In genomic region chr3:143002727-143003126, GRCh38 we compare ENCODE assay signal across 8 cellular contexts. TPM values are rescaled to one million over a fixed set of nuclear protein-coding genes. Genes with fewer than 3 reads are reported as not detected.
DNase-seq lines count a peak whose midpoint lies in the region; ATAC-seq and TF ChIP-seq lines count a peak whose summit lies in the region.

No MANE protein-coding gene starts in this region.

- peak overlapping the region; percentile 100 for H3K27ac Mint-ChIP-seq in GM23338

- peak overlapping the region; percentile 91; the same call in 1 of the 2 replicates for H3K27ac ChIP-seq in GM23338 (ENCODE audit: low read depth)
- H3K27ac ChIP-seq in SJCRH30, result peak overlapping the region; percentile 91
- H3K27ac ChIP-seq in gastrocnemius medialis, result peak overlapping the region; percentile 92 to 95 (median 94)

- peaks cover 27% of the 10 kb centered on the region for H4K20me1 ChIP-seq in GM23338 (replicated peaks; ENCODE audit: insufficient read depth)

- in situ Hi-C loops in gastrocnemius medialis (cut with MboI; ENCODE audit: low sequenced_read_pairs in 4 of 4), result loop anchor here in 1 of 4 donors (10.0 to 25.0 kb wide), 2 partner anchors 408 to 565 kb away; partner anchors contain the start of genes PLS1 and XRN1

- H2AFZ ChIP-seq in GM23338, result no peak overlapping the region

- H3K4me1 Mint-ChIP-seq in GM23338, result peaks cover 30% of the 10 kb centered on the region

- peak overlapping the region; percentile 88 for H3K4me3 ChIP-seq in GM23338
- H3K4me3 ChIP-seq in SJCRH30, result peak overlapping the region; percentile 95
- peak overlapping the region; percentile 98 for H3K4me3 ChIP-seq in fibroblast of mammary gland (ENCODE audit: control insufficient read depth, low read depth, low read length)
- H3K4me3 ChIP-seq in gastrocnemius medialis, result peak overlapping the region; percentile 65 to 95 (median 87)

- H3K4me2 ChIP-seq in GM23338, result peak overlapping the region; percentile 85

- H3K9me3 ChIP-seq in SJCRH30 (replicated peaks), result no peaks in the 10 kb centered on the region
- H3K9me3 ChIP-seq in gastrocnemius medialis, result no peaks in the 10 kb centered on the region

- ATAC-seq in GM23338 (no peak), gastrocnemius medialis (no peak)

- peaks cover 66% of the 10 kb centered on the region for H3K79me2 ChIP-seq in GM23338 (replicated peaks; ENCODE audit: insufficient read depth)

- H3K9me3 Mint-ChIP-seq in GM23338, result no peaks in the 10 kb centered on the region

- H3K36me3 Mint-ChIP-seq in GM23338 (ENCODE audit: low read depth), result no peaks in the 10 kb centered on the region; the same call in 1 of the 3 replicates

- H3K4me1 ChIP-seq in GM23338 (ENCODE audit: insufficient read depth), result peaks cover 21% of the 10 kb centered on the region
- H3K4me1 ChIP-seq in SJCRH30, result no peaks in the 10 kb centered on the region
- H3K4me1 ChIP-seq in gastrocnemius medialis, result peaks cover 53 to 54% of the 10 kb centered on the region in 2 donors

- H3K27me3 ChIP-seq in GM23338 (ENCODE audit: insufficient read depth) (no peaks in the 10 kb centered on the region), SJCRH30 (no peaks in the 10 kb centered on the region), gastrocnemius medialis (no peaks in the 10 kb centered on the region)

- TF ChIP-seq POLR2A in gastrocnemius medialis (IDR thresholded peaks at IDR 0.05), result no peak

- intact Hi-C loops in gastrocnemius medialis (cut with DNase I; ENCODE audit: low total_unique reads), result loop anchor here (5.0 kb wide), 2 partner anchors 425 to 555 kb away; partner anchors contain the start of genes ATR and XRN1

- DNase-seq in GM23338 (ENCODE audit: low spot score), result no peak
- peak in 1 of 2 experiments; percentile 10 for DNase-seq in SJCRH30
- no peak for DNase-seq in fibroblast of mammary gland (ENCODE audit: low read depth)
- no peak for DNase-seq in gastrocnemius medialis
- no peak for DNase-seq in SW 1271 (lab: John Stamatoyannopoulos, UW)
- DNase-seq in NCI-H187 treated with DMSO at 0.1 percent for 48 hours (lab: John Stamatoyannopoulos, UW), result no peak
- DNase-seq in H4 (ENCODE audit: low spot score), result no peak
- no peak for DNase-seq in GM19238 (ENCODE audit: insufficient read length, low spot score)

- no peaks in the 10 kb centered on the region for H3K9me2 ChIP-seq in GM23338 (ENCODE audit: insufficient read depth)

- peak overlapping the region; percentile 99 for H3K4me3 Mint-ChIP-seq in GM23338

- no peaks in the 10 kb centered on the region for H3K36me3 ChIP-seq in GM23338 (ENCODE audit: insufficient read depth)
- H3K36me3 ChIP-seq in SJCRH30, result no peaks in the 10 kb centered on the region
- no peaks in the 10 kb centered on the region for H3K36me3 ChIP-seq in gastrocnemius medialis

- 0 out of 2 replicates have a peak, but pooled peaks cover 4% of the 10 kb centered on the region for H3F3A ChIP-seq in GM23338 (replicated peaks; ENCODE audit: low read depth)

- peaks cover 11% of the 10 kb centered on the region for H3K27me3 Mint-ChIP-seq in GM23338 (ENCODE audit: insufficient read depth, low read depth, poor library complexity)

- no peak for TF ChIP-seq CTCF in GM23338 (conservative IDR thresholded peaks at IDR 0.05; ENCODE audit: low read depth in 2 of 2)
- TF ChIP-seq CTCF in fibroblast of mammary gland (conservative IDR thresholded peaks at IDR 0.05; ENCODE audit: control insufficient read depth, insufficient read depth, low read depth, low read length), result no peak
- no peak for TF ChIP-seq CTCF in gastrocnemius medialis (IDR thresholded peaks at IDR 0.05 in 4 of 5, conservative IDR thresholded peaks at IDR 0.05 in 1 of 5)

TF ChIP-seq in GM23338, 12 proteins besides CTCF, POLR2A, EP300 and RAD21 (continues in another document):
- TF ChIP-seq ZNF462 (CRISPR knock-in tag; IDR thresholded peaks at IDR 0.05), result no peak
- TF ChIP-seq EZH2phosphoT487 (IDR thresholded peaks at IDR 0.05; ENCODE audit: unreplicated experiment), result no peak
- TF ChIP-seq NANOG (IDR thresholded peaks at IDR 0.05; ENCODE audit: borderline replicate concordance), result no peak
- TF ChIP-seq EZH2 (IDR thresholded peaks at IDR 0.05; ENCODE audit: low read depth, unreplicated experiment), result no peak

RNA-seq across cellular contexts. Expression of gene U2SURP, which starts 1.4 kb away (rescaled TPM):
- total RNA-seq in GM23338 (2014; rRNA removed; shearing (Covaris generic)), result 108 and 116 TPM in 2 replicates
- polyA plus RNA-seq in GM23338 (2016; fragmentation: Nextera tagmentation; extraction: Ambion mirVana), result 339 and 372 TPM in 2 replicates
- 139 and 177 TPM in 2 replicates for total RNA-seq in SJCRH30 (2014; rRNA removed; shearing (Covaris generic))
- 10 to 100 TPM; 43.2 to 63.7 (median 43.9) TPM for total RNA-seq in gastrocnemius medialis
- total RNA-seq in H4 (2014; rRNA removed; shearing (Covaris generic)), result 61.7 and 90.0 TPM in 2 replicates

RNA-seq across cellular contexts. Expression of gene PAQR9, which starts 39.3 kb away (rescaled TPM):
- total RNA-seq in GM23338 (2014; rRNA removed; shearing (Covaris generic)), result 2.0 and 2.3 TPM in 2 replicates
- polyA plus RNA-seq in GM23338 (2016; fragmentation: Nextera tagmentation; extraction: Ambion mirVana), result 2.0 and 2.2 TPM in 2 replicates
- 0.16 and 0.30 TPM in 2 replicates for total RNA-seq in SJCRH30 (2014; rRNA removed; shearing (Covaris generic))
- 1 to 10 TPM in 1 of 4 donors, under 1 TPM in 2, not detected in 1; 0.20 to 1.0 (median 0.27) TPM for total RNA-seq in gastrocnemius medialis
- 0.21 TPM in 1 of 2 replicates, not detected in the other for total RNA-seq in H4 (2014; rRNA removed; shearing (Covaris generic))
